Comparison of ENCODE assay signal across 3 cellular contexts in genomic region chr7:96563409-96563808, GRCh38.
TF ChIP-seq lines count a peak whose summit lies in the region.

No MANE protein-coding gene starts in this region.

TF ChIP-seq in A549, 52 proteins besides CTCF, POLR2A, EP300 and RAD21:
- peak; percentile 69 for TF ChIP-seq MAFK (IDR thresholded peaks at IDR 0.05; ENCODE audit: partially characterized antibody)
- TF ChIP-seq FOSL2 (IDR thresholded peaks at IDR 0.05) = no peak
- no peak for TF ChIP-seq FOSL2 (CRISPR knock-in tag; IDR thresholded peaks at IDR 0.05)
- TF ChIP-seq HOXA7 (CRISPR knock-in tag; IDR thresholded peaks at IDR 0.05) = no peak
- no peak for TF ChIP-seq E2F6 (IDR thresholded peaks at IDR 0.05; ENCODE audit: borderline replicate concordance, low read depth)
- TF ChIP-seq JUN (IDR thresholded peaks at IDR 0.05) = no peak
- no peak for TF ChIP-seq BCL3 (IDR thresholded peaks at IDR 0.05)
- TF ChIP-seq ELK1 (IDR thresholded peaks at IDR 0.05; ENCODE audit: low read depth, low read length) = no peak

TF ChIP-seq in IMR-90, 13 proteins besides CTCF, POLR2A, EP300 and RAD21:
- TF ChIP-seq BHLHE40 (IDR thresholded peaks at IDR 0.05; ENCODE audit: low read depth, low read length) = no peak
- peak; percentile 53 for TF ChIP-seq MAFK (IDR thresholded peaks at IDR 0.05; ENCODE audit: low read depth, low read length)

TF ChIP-seq in H1, 55 proteins besides CTCF, POLR2A, EP300 and RAD21:
- TF ChIP-seq CTBP2 (IDR thresholded peaks at IDR 0.05; ENCODE audit: borderline replicate concordance, insufficient read depth, insufficient read length, low read length) (no peak), SP2 (IDR thresholded peaks at IDR 0.05; ENCODE audit: low read length) (no peak), MAFK (IDR thresholded peaks at IDR 0.05; ENCODE audit: low read depth, low read length) (peak; percentile 13; the same call in 1 of the 2 replicates)
